ENCODE assay signal across 28 cellular contexts in genomic region chr10:36612436-36612835, GRCh38.
"Had no signal": no experiment of that assay in that cellular context is flagged by ENCODE, and none has a peak within 500 bp of the region (broad histone marks: within the 10 kb centered on the region; RNA-seq: fewer than 3 reads in every experiment).

No MANE protein-coding gene starts in this region.

- H3K9me3 Mint-ChIP-seq: brain had no signal

- H3K27me3 Mint-ChIP-seq: activated naive CD4-positive, alpha-beta T cell treated with anti-CD3 and anti-CD28 coated beads, Interleukin-2, amount 10 ng/mL, durations not matched to agents 7 days and 5 days; activated naive CD8-positive, alpha-beta T cell treated with anti-CD3 and anti-CD28 coated beads, Interleukin-2, amount 10 ng/mL, durations not matched to agents 7 days and 5 days; natural killer cell treated with Interleukin-12 subunit alpha and Interleukin-12 subunit beta and Interleukin-15 and Interleukin-18, amount 100 ng/mL, for 72 hours had no signal

- H2AFZ ChIP-seq: hepatocyte had no signal

- H3K79me2 ChIP-seq: hepatocyte had no signal

- H3K4me1 Mint-ChIP-seq: activated naive CD4-positive, alpha-beta T cell treated with anti-CD3 and anti-CD28 coated beads, Interleukin-2, amount 10 ng/mL, durations not matched to agents 7 days and 5 days; activated naive CD8-positive, alpha-beta T cell treated with anti-CD3 and anti-CD28 coated beads, Interleukin-2, amount 10 ng/mL, durations not matched to agents 7 days and 5 days had no signal

- H3K4me3 Mint-ChIP-seq: activated naive CD4-positive, alpha-beta T cell treated with anti-CD3 and anti-CD28 coated beads, Interleukin-2, amount 10 ng/mL, durations not matched to agents 7 days and 5 days; activated naive CD8-positive, alpha-beta T cell treated with anti-CD3 and anti-CD28 coated beads, Interleukin-2, amount 10 ng/mL, durations not matched to agents 7 days and 5 days; activated T-helper 1 cell treated with anti-CD3 and anti-CD28 coated beads, Interleukin-12 subunit alpha, Interleukin-12 subunit beta, Interleukin-2, Interleukin-4 antibody, amounts not matched to agents 30 ng/mL and 10 ng/mL and 1 ng/mL, durations not matched to agents 14 hours and 24 hours and 36 hours; brain; natural killer cell treated with Interleukin-12 subunit alpha and Interleukin-12 subunit beta and Interleukin-15 and Interleukin-18, amount 100 ng/mL, for 72 hours had no signal

- H3K36me3 Mint-ChIP-seq: activated naive CD4-positive, alpha-beta T cell treated with anti-CD3 and anti-CD28 coated beads, Interleukin-2, amount 10 ng/mL, durations not matched to agents 7 days and 5 days; activated naive CD8-positive, alpha-beta T cell treated with anti-CD3 and anti-CD28 coated beads, Interleukin-2, amount 10 ng/mL, durations not matched to agents 7 days and 5 days; brain; natural killer cell treated with Interleukin-12 subunit alpha and Interleukin-12 subunit beta and Interleukin-15 and Interleukin-18, amount 100 ng/mL, for 72 hours had no signal

- DNase-seq: activated CD4-positive, alpha-beta T cell treated with anti-CD3 and anti-CD28 coated beads for 4 hours; activated CD4-positive, alpha-beta T cell treated with anti-CD3 and anti-CD28 coated beads, Interleukin-2, amount 50 U/mL, for 48 hours; activated CD8-positive, alpha-beta memory T cell treated with anti-CD3 and anti-CD28 coated beads for 24 hours; activated gamma-delta T cell; activated naive CD4-positive, alpha-beta T cell treated with anti-CD3 and anti-CD28 coated beads, Interleukin-2, amount 10 ng/mL, durations not matched to agents 7 days and 5 days; activated naive CD8-positive, alpha-beta T cell treated with anti-CD3 and anti-CD28 coated beads, Interleukin-2, amount 10 ng/mL, durations not matched to agents 7 days and 5 days; activated T-cell treated with anti-CD3 and anti-CD28 coated beads, Interleukin-2, amount 50 U/mL, for 1 hour; cerebellar nuclear complex; colonic mucosa; effector CD8-positive, alpha-beta T cell; erythroblast; gastrocnemius medialis; kidney glomerular epithelial cell; lower lobe of right lung; mucosa of descending colon; posterior cingulate gyrus; right cardiac atrium; spleen; stimulated activated naive CD4-positive, alpha-beta T cell; testis; transverse colon had no signal

- H3K36me3 ChIP-seq: ascending aorta, cardiac muscle cell, colonic mucosa, gastrocnemius medialis, lower lobe of right lung, spleen, transverse colon had no signal

- H3K4me2 ChIP-seq: hepatocyte had no signal

- H3K4me3 ChIP-seq: ascending aorta, cardiac muscle cell, colonic mucosa, gastrocnemius medialis, hepatocyte, lower lobe of right lung, mucosa of descending colon, spleen, testis, transverse colon had no signal

- ATAC-seq: gastrocnemius medialis; left lobe of liver; lower lobe of right lung; mucosa of descending colon; natural killer cell treated with Interleukin-12 subunit alpha and Interleukin-12 subunit beta and Interleukin-15 and Interleukin-18, amount 100 ng/mL, for 72 hours; right cardiac atrium had no signal

- H3K27me3 ChIP-seq: ascending aorta, cardiac muscle cell, colonic mucosa, gastrocnemius medialis, hepatocyte, spleen, testis, transverse colon had no signal

- H3K4me1 ChIP-seq: colonic mucosa, gastrocnemius medialis, lower lobe of right lung, spleen, testis, transverse colon had no signal

- H3K27ac Mint-ChIP-seq: activated naive CD4-positive, alpha-beta T cell treated with anti-CD3 and anti-CD28 coated beads, Interleukin-2, amount 10 ng/mL, durations not matched to agents 7 days and 5 days; activated naive CD8-positive, alpha-beta T cell treated with anti-CD3 and anti-CD28 coated beads, Interleukin-2, amount 10 ng/mL, durations not matched to agents 7 days and 5 days; activated T-helper 1 cell treated with anti-CD3 and anti-CD28 coated beads, Interleukin-12 subunit alpha, Interleukin-12 subunit beta, Interleukin-2, Interleukin-4 antibody, amounts not matched to agents 30 ng/mL and 10 ng/mL and 1 ng/mL, durations not matched to agents 14 hours and 24 hours and 36 hours; brain; natural killer cell treated with Interleukin-12 subunit alpha and Interleukin-12 subunit beta and Interleukin-15 and Interleukin-18, amount 100 ng/mL, for 72 hours had no signal

- H3K9me3 ChIP-seq: ascending aorta, colonic mucosa, gastrocnemius medialis, lower lobe of right lung, spleen, testis, transverse colon had no signal

- H3K27ac ChIP-seq: ascending aorta, cardiac muscle cell, colonic mucosa, gastrocnemius medialis, hepatocyte, lower lobe of right lung, spleen, testis, transverse colon had no signal
